Comparison of ENCODE assay signal across 7 cellular contexts in genomic region chr20:58870293-58871014, GRCh38. TPM values are rescaled to one million over a fixed set of nuclear protein-coding genes. Genes with fewer than 3 reads are reported as not detected.
DNase-seq lines count a peak whose midpoint lies in the region; ATAC-seq and TF ChIP-seq lines count a peak whose summit lies in the region.

No MANE protein-coding gene starts in this region.

- H3K9me2 ChIP-seq in SK-N-SH, result no peaks in the 10 kb centered on the region

- CTCF ChIA-PET in GM10248 (lab: Yijun Ruan, JAX) (interaction anchor here (0.7 to 3.6 kb wide), 33 partner anchors 9 to 625 kb away, joined by 3 to 51 read pairs (median 4); no protein-coding TSS in a partner anchor), SK-N-SH (lab: Yijun Ruan, JAX) (interaction anchor here (0.6 to 4.7 kb wide), 41 partner anchors 9 to 649 kb away, joined by 3 to 47 read pairs (median 4); partner anchors contain the start of gene ATP5F1E)

- TF ChIP-seq EP300 in SK-N-SH (IDR thresholded peaks at IDR 0.05; ENCODE audit: borderline replicate concordance in 1 of 2, low read depth in 1 of 2, low read length in 1 of 2), result no peak

- H2AFZ ChIP-seq in SK-N-SH (ENCODE audit: low read depth), result no peak overlapping the region

- intact Hi-C loops in left cardiac atrium (cut with DNase I), result loop anchor here (2.0 to 5.0 kb wide), 2 partner anchors 352 to 532 kb away; no protein-coding TSS in a partner anchor

- no peaks in the 10 kb centered on the region for H3F3A ChIP-seq in SK-N-SH (replicated peaks; ENCODE audit: insufficient read depth)

- H3K27ac ChIP-seq in SK-N-SH (ENCODE audit: low read depth in 2 of 2, low read length in 1 of 2), result no peak overlapping the region; a peak in 1 of 4 replicates

- no peak overlapping the region for H3K4me2 ChIP-seq in SK-N-SH

- peak; percentile 96 for TF ChIP-seq RAD21 in SK-N-SH (IDR thresholded peaks at IDR 0.05; ENCODE audit: low read length)

- H3K36me3 ChIP-seq in MG63 (no peaks in the 10 kb centered on the region), SK-N-SH (replicated peaks in 1 of 2; ENCODE audit: control insufficient read depth in 1 of 2, insufficient read depth in 2 of 2, low read length in 1 of 2) (no peaks in the 10 kb centered on the region)

- peaks cover 0 to 14% of the 10 kb centered on the region in 2 experiments; a peak in 1 of 4 replicates for H3K4me1 ChIP-seq in SK-N-SH (ENCODE audit: control insufficient read depth in 1 of 2, insufficient read depth in 2 of 2, low read depth in 1 of 2, low read length in 1 of 2)

- H3K4me3 ChIP-seq in MG63, result no peak overlapping the region
- peak overlapping the region in 1 of 2 experiments; percentile 19; a peak in 1 of 4 replicates for H3K4me3 ChIP-seq in SK-N-SH (ENCODE audit: low read depth in 2 of 2, low read length in 1 of 2)

- DNase-seq in GM10248 (ENCODE audit: extremely low spot score), result peak; percentile 64
- DNase-seq in MG63, result peak; percentile 52
- DNase-seq in SK-N-SH, result peak; percentile 80
- peak; percentile 33 for DNase-seq in amniotic epithelial cell (ENCODE audit: low read depth)
- DNase-seq in left cardiac atrium, result peak; percentile 76
- peak; percentile 28 for DNase-seq in renal cortical epithelial cell (ENCODE audit: low read depth)

- H3K9me3 ChIP-seq in MG63, result no peaks in the 10 kb centered on the region
- H3K9me3 ChIP-seq in SK-N-SH, result no peaks in the 10 kb centered on the region

- ATAC-seq in left cardiac atrium, result peak; percentile 85
- ATAC-seq in GM21447 (IDR thresholded peaks at IDR 0.05; ENCODE audit: unreplicated experiment), result no peak

- TF ChIP-seq CTCF in GM10248 (IDR thresholded peaks at IDR 0.05; ENCODE audit: control extremely low read depth, extremely low read depth, low read depth, missing control alignments) (peak; percentile 89), SK-N-SH (IDR thresholded peaks at IDR 0.05) (peak; percentile 92)

- H3K27me3 ChIP-seq in MG63, result no peaks in the 10 kb centered on the region
- H3K27me3 ChIP-seq in SK-N-SH (ENCODE audit: insufficient read depth), result no peaks in the 10 kb centered on the region

- H3K9ac ChIP-seq in SK-N-SH, result no peak overlapping the region

- no peaks in the 10 kb centered on the region for H3K79me2 ChIP-seq in SK-N-SH (ENCODE audit: insufficient read depth)

- WGBS in SK-N-SH (ENCODE audit: low lambda C conversion rate), result 64% methylated on average over 7 of the region's 7 CpGs

- H4K20me1 ChIP-seq in SK-N-SH (ENCODE audit: insufficient read depth), result no peaks in the 10 kb centered on the region

- POLR2A ChIA-PET in GM10248 (lab: Yijun Ruan, JAX) (no interaction called here), SK-N-SH (lab: Yijun Ruan, JAX) (interaction anchor here (0.8 to 1.0 kb wide), 4 partner anchors 21 to 352 kb away, joined by 3 to 5 read pairs (median 4); partner anchors contain the start of genes ATP5F1E and NELFCD)

TF ChIP-seq in SK-N-SH, 30 proteins besides CTCF, POLR2A, EP300 and RAD21:
- no peak for TF ChIP-seq TEAD4 (IDR thresholded peaks at IDR 0.05; ENCODE audit: borderline replicate concordance, insufficient read depth)
- peak; percentile 61 for TF ChIP-seq RCOR1 (IDR thresholded peaks at IDR 0.05; ENCODE audit: low read length)
- peak; percentile 95 for TF ChIP-seq SMC3 (IDR thresholded peaks at IDR 0.05; ENCODE audit: low read depth, low read length)

RNA-seq across cellular contexts. Expression of gene GNAS, which starts 17.9 kb away (rescaled TPM):
- total RNA-seq in MG63 (2014; rRNA removed; shearing (Covaris generic); ENCODE audit: low replicate concordance), result 494 and 560 TPM in 2 replicates
- 1,011 and 1,562 TPM in 2 replicates for polyA plus RNA-seq in SK-N-SH (2012; rRNA removed)
- polyA plus RNA-seq in SK-N-SH (2012; cell fraction: cytosol; rRNA removed), result 1,261 and 1,880 TPM in 2 replicates
- polyA plus RNA-seq in SK-N-SH (2012; cell fraction: nucleus; rRNA removed), result 1,323 and 1,902 TPM in 2 replicates
- total RNA-seq in left cardiac atrium (1,000 to 10,000 TPM; 1,020 to 1,609 TPM), renal cortical epithelial cell (297 and 1,165 TPM in 2 replicates)

RNA-seq across cellular contexts. Expression of gene GNAS-AS1, which starts 19.8 kb away (rescaled TPM):
- total RNA-seq in MG63 (2014; rRNA removed; shearing (Covaris generic); ENCODE audit: low replicate concordance), result 1.1 and 1.7 TPM in 2 replicates
- polyA plus RNA-seq in SK-N-SH (2012; rRNA removed), result 1.2 and 1.5 TPM in 2 replicates
- 0.91 and 1.0 TPM in 2 replicates for polyA plus RNA-seq in SK-N-SH (2012; cell fraction: cytosol; rRNA removed)
- 2.7 and 3.3 TPM in 2 replicates for polyA plus RNA-seq in SK-N-SH (2012; cell fraction: nucleus; rRNA removed)
- total RNA-seq in left cardiac atrium, result under 1 TPM; 0.37 to 0.80 TPM
- under 0.01 and 0.65 TPM in 2 replicates for total RNA-seq in renal cortical epithelial cell

Comparison
In these comparisons a context has a peak if more than half of its experiments do, and no peak if none do; other contexts are left out.
1. DNase-seq: peak in every context shown above with its lines; median percentile 80 in SK-N-SH; 76 in left cardiac atrium; 64 in GM10248; 52 in MG63; 33 in amniotic epithelial cell; 28 in renal cortical epithelial cell.